In genomic region chr9:136744747-136745146, GRCh38 we compare ENCODE assay signal across 23 cellular contexts. TPM values are rescaled to one million over a fixed set of nuclear protein-coding genes. Genes with fewer than 3 reads are reported as not detected.
"Had no signal": no experiment of that assay in that cellular context is flagged by ENCODE, and none has a peak within 500 bp of the region (broad histone marks: within the 10 kb centered on the region; RNA-seq: fewer than 3 reads in every experiment).

No MANE protein-coding gene starts in this region.

- H3K4me3 ChIP-seq: cardiac muscle cell had no signal

- H3K36me3 ChIP-seq: cardiac muscle cell, Peyer's patch had no signal

- H3K27ac ChIP-seq: cardiac muscle cell, Peyer's patch, RWPE1 had no signal

- H3K27me3 ChIP-seq: cardiac muscle cell had no signal

- ATAC-seq: activated CD8-positive, alpha-beta memory T cell treated with anti-CD3 and anti-CD28 coated beads, Interleukin-2, amount 10 ng/mL, durations not matched to agents 7 days and 5 days; T-helper 17 cell; WTC11 had no signal

- H3K9me3 ChIP-seq: Peyer's patch had no signal

- DNase-seq: activated CD4-positive, alpha-beta T cell treated with anti-CD3 and anti-CD28 coated beads for 1 hour; activated CD4-positive, alpha-beta T cell treated with anti-CD3 and anti-CD28 coated beads, Interleukin-2, amount 10 ng/mL, durations not matched to agents 24 days and 14 days; activated CD4-positive, alpha-beta T cell treated with anti-CD3 and anti-CD28 coated beads, Interleukin-2, amount 50 U/mL, for 48 hours; activated CD8-positive, alpha-beta memory T cell treated with anti-CD3 and anti-CD28 coated beads, Interleukin-2, amount 10 ng/mL, durations not matched to agents 7 days and 5 days; activated effector memory CD4-positive, alpha-beta T cell treated with anti-CD3 and anti-CD28 coated beads, Interleukin-2, amount 50 U/mL, for 16 hours; activated naive CD4-positive, alpha-beta T cell treated with Interleukin-2 at 50 U/mL for 16 hours; activated T-cell treated with anti-CD3 and anti-CD28 coated beads, Interleukin-2, amount 50 U/mL, for 24 hours; amygdala; Kasumi-1; KBM-7; NCI-H1105 treated with DMSO at 0.1 percent for 48 hours; NCI-H1436 treated with DMSO at 0.1 percent for 48 hours; NCI-H187; NCI-H2081; NCI-H510A treated with DMSO at 0.1 percent for 48 hours; Peyer's patch; SHP77 treated with DMSO at 0.1 percent for 48 hours; T-helper 17 cell; T-helper 9 cell had no signal

RNA-seq across cellular contexts. Expression of gene LCN10, which starts 2.0 kb away (rescaled TPM):
- total RNA-seq: astrocyte had no signal

RNA-seq across cellular contexts. Expression of gene LCN6, which starts 3.6 kb away (rescaled TPM):
- total RNA-seq: activated CD4-positive, alpha-beta T cell treated with anti-CD3 and anti-CD28 coated beads, Interleukin-2, amount 10 ng/mL, durations not matched to agents 24 days and 14 days; activated CD8-positive, alpha-beta memory T cell treated with anti-CD3 and anti-CD28 coated beads, Interleukin-2, amount 10 ng/mL, durations not matched to agents 7 days and 5 days; astrocyte; cardiac muscle cell; T-helper 17 cell; WTC11 had no signal

RNA-seq across cellular contexts. Expression of gene LCN8, which starts 13.3 kb away (rescaled TPM):
- total RNA-seq: activated CD4-positive, alpha-beta T cell treated with anti-CD3 and anti-CD28 coated beads, Interleukin-2, amount 10 ng/mL, durations not matched to agents 24 days and 14 days; activated CD8-positive, alpha-beta memory T cell treated with anti-CD3 and anti-CD28 coated beads, Interleukin-2, amount 10 ng/mL, durations not matched to agents 7 days and 5 days; astrocyte; cardiac muscle cell; Peyer's patch; WTC11 had no signal

RNA-seq across cellular contexts. Expression of gene LCN15, which starts 19.6 kb away (rescaled TPM):
- total RNA-seq: activated CD4-positive, alpha-beta T cell treated with anti-CD3 and anti-CD28 coated beads, Interleukin-2, amount 10 ng/mL, durations not matched to agents 24 days and 14 days; activated CD8-positive, alpha-beta memory T cell treated with anti-CD3 and anti-CD28 coated beads, Interleukin-2, amount 10 ng/mL, durations not matched to agents 7 days and 5 days; astrocyte; T-helper 17 cell had no signal

RNA-seq across cellular contexts. Expression of gene DIPK1B, which starts 32.4 kb away (rescaled TPM):
- total RNA-seq: activated CD8-positive, alpha-beta memory T cell treated with anti-CD3 and anti-CD28 coated beads, Interleukin-2, amount 10 ng/mL, durations not matched to agents 7 days and 5 days had no signal
